ENCODE assay signal across 20 cellular contexts in the genomic region with DNA sequence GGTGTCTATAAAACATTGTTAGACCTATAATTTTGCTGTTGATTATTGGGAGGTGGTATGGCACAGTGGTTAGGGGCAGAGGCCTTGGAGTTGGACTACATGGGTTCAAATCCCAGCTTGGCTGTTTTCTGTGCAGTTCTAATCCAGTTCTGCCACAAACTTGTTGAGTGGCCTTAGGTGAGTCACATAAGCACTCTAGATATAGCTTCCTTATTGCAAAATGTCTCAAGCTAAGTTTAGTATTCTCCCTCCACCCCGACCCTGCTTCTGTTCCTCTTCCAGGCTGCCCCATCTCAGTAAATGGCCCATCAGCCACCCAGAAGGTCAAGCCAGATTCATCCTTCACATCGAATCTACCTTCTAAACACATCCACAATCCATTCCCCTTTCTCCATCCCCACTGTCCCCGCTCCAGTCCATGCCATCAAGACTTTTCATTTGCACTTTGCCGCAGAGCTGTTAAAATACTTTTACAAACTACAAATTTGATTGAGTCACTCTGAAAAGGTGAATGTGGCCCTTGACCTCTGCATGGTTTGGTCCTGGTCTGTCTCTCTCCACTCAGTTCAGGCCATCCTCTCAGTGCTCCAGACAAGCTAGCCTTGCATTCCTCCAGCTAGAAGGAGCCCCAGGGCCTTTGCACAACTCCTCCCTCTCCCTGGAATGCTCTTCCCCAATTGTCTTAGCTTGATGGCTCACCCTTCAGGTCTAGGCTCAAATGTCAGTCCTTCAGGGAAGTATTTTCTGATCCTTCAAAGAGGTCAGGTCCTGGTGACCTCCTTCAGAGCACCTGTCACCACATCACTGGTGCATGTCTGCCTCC. TPM values are rescaled to one million over a fixed set of nuclear protein-coding genes. Genes with fewer than 3 reads are reported as not detected.
DNase-seq lines count a peak whose midpoint lies in the region; ATAC-seq, FAIRE-seq and TF ChIP-seq lines count a peak whose summit lies in the region.
"Had no signal": no experiment of that assay in that cellular context is flagged by ENCODE, and none has a peak within 500 bp of the region (broad histone marks: within the 10 kb centered on the region; RNA-seq: fewer than 3 reads in every experiment).

No MANE protein-coding gene starts in this region.

- H3K36me3 Mint-ChIP-seq in WTC11, result peaks cover 4% of the 10 kb centered on the region

- peaks cover 6% of the 10 kb centered on the region for H3K4me1 Mint-ChIP-seq in WTC11

- RAD21 ChIA-PET in GM12878 (lab: Charles Lee; ENCODE audit: unreplicated experiment), result no interaction called here

- H3K4me1 ChIP-seq in cardiac muscle cell (ENCODE audit: low read depth), result no peaks in the 10 kb centered on the region
- H3K4me1 ChIP-seq in GM12878 (ENCODE audit: control insufficient read depth, insufficient read depth, low read length), result no peaks in the 10 kb centered on the region
- H3K4me1 ChIP-seq in lung (ENCODE audit: control insufficient read depth in 2 of 2, insufficient read depth in 2 of 2, low read length in 2 of 2), result no peaks in the 10 kb centered on the region

- H3K36me3 ChIP-seq in cardiac muscle cell (peaks cover 6% of the 10 kb centered on the region), GM12878 (ENCODE audit: control insufficient read depth in 2 of 2, insufficient read depth in 2 of 2, low read length in 1 of 2) (peaks cover 0 to 10% of the 10 kb centered on the region in 2 experiments; a peak in 3 of 4 replicates), lung (ENCODE audit: control insufficient read depth in 2 of 2, insufficient read depth in 2 of 2, low read length in 2 of 2) (peaks cover 8 to 36% of the 10 kb centered on the region in 2 donors)

- CTCF ChIA-PET in GM12878 (lab: Yijun Ruan, JAX) (interaction anchor here (0.6 to 1.6 kb wide), 4 partner anchors 9 to 15 kb away, joined by 3 to 5 read pairs (median 4); partner anchors contain the start of gene ALAD), WTC11 (lab: Charles Lee) (no interaction called here)

- TF ChIP-seq EP300 in GM12878 (IDR thresholded peaks at IDR 0.05; ENCODE audit: borderline replicate concordance in 1 of 2, control insufficient read depth in 1 of 2, low read depth in 2 of 2, low read length in 2 of 2), result no peak

- H2AFZ ChIP-seq in GM12878 (ENCODE audit: control insufficient read depth, low read depth, low read length), result no peak overlapping the region

- DNase-seq in cardiac muscle cell (ENCODE audit: low read depth in 1 of 2, low spot score in 1 of 2) (no peak), Right ventricle myocardium inferior (ENCODE audit: missing footprints) (no peak), GM12878 (ENCODE audit: low read depth, low spot score) (no peak), lung (ENCODE audit: low spot score) (no peak), WTC11 (ENCODE audit: low spot score) (no peak), DMS 273 (lab: John Stamatoyannopoulos, UW; ENCODE audit: unreplicated experiment) (no peak)
- no peak for DNase-seq in stimulated activated naive CD8-positive, alpha-beta T cell treated with anti-CD3 and anti-CD28 coated beads, Interleukin-15, Interleukin-2, amounts not matched to agents 100 U/mL and 50 U/mL, for 24 hours
- DNase-seq: activated CD4-positive, alpha-beta T cell treated with anti-CD3 and anti-CD28 coated beads for 48 hours; activated T-cell treated with anti-CD3 and anti-CD28 coated beads, Interleukin-2, amount 50 U/mL, for 4 hours; adrenal gland; Karpas-422; NCI-H1694; NCI-H524 treated with DMSO at 0.1 percent for 48 hours; RPMI8226 had no signal

- BruUV-seq in GM12878 (replicated peaks; lab: Mats Ljungman, UMichigan), result TSS peak; percentile 88

- ATAC-seq in Right ventricle myocardium inferior, result no peak
- ATAC-seq in GM12878, result no peak
- peak; percentile 53 for ATAC-seq in lung (ENCODE audit: insufficient read depth, low FRiP score)
- no peak for ATAC-seq in WTC11
- no peak for ATAC-seq in stimulated activated naive CD8-positive, alpha-beta T cell treated with anti-CD3 and anti-CD28 coated beads, Interleukin-15, Interleukin-2, amounts not matched to agents 100 U/mL and 50 U/mL, for 24 hours
- ATAC-seq in GM18505 (IDR thresholded peaks at IDR 0.05; ENCODE audit: unreplicated experiment), result no peak
- ATAC-seq: activated T-cell treated with anti-CD3 and anti-CD28 coated beads, Interleukin-2, amount 50 U/mL, for 4 hours had no signal

- WGBS in GM12878 (ENCODE audit: insufficient coverage, insufficient replicate concordance, low lambda C conversion rate, missing lambda C conversion rate), result 96% methylated on average over 4 of the region's 4 CpGs
- 82 to 83% methylated on average over 4 of the region's 4 CpGs for WGBS in lung, 2 donors

- TF ChIP-seq CTCF in cardiac muscle cell (IDR thresholded peaks at IDR 0.05; ENCODE audit: low read depth, low read length) (no peak), GM12878 (IDR thresholded peaks at IDR 0.05 in 2 of 3, conservative IDR thresholded peaks at IDR 0.05 in 1 of 3; ENCODE audit: control insufficient read depth in 2 of 3, extremely low read depth in 1 of 3, insufficient read depth in 1 of 3, low read depth in 3 of 3, low read length in 3 of 3) (no peak), lung (IDR thresholded peaks at IDR 0.05; ENCODE audit: control extremely low read depth, extremely low read depth) (no peak), WTC11 (IDR thresholded peaks at IDR 0.05) (no peak)

- intact Hi-C loops in Right ventricle myocardium inferior (cut with DNase I) (no loop called here), GM12878 (cut with micrococcal nuclease; ENCODE audit: unreplicated experiment) (no loop called here)

- TF ChIP-seq POLR2A in GM12878 (IDR thresholded peaks at IDR 0.05; ENCODE audit: low read depth, low read length), result no peak
- TF ChIP-seq POLR2A in GM18505 (IDR thresholded peaks at IDR 0.05; ENCODE audit: borderline replicate concordance, extremely low read depth, insufficient read depth, insufficient read length), result no peak

- no peak overlapping the region for H3K4me3 ChIP-seq in cardiac muscle cell
- H3K4me3 ChIP-seq in GM12878, result no peak overlapping the region
- H3K4me3 ChIP-seq in lung, result no peak overlapping the region
- H3K4me3 ChIP-seq: adrenal gland, thoracic aorta had no signal

- in situ Hi-C loops in GM12878 (cut with MboI), result no loop called here

- TF ChIP-seq RAD21 in GM12878 (IDR thresholded peaks at IDR 0.05; ENCODE audit: insufficient read depth, low read depth, low read length), result no peak

- H3K4me2 ChIP-seq in GM12878 (ENCODE audit: control insufficient read depth, insufficient read depth), result no peak overlapping the region

- no peak overlapping the region for H3K4me3 Mint-ChIP-seq in WTC11
- H3K4me3 Mint-ChIP-seq: activated T-cell treated with anti-CD3 and anti-CD28 coated beads, Interleukin-2, amount 50 U/mL, for 4 hours had no signal

- no peak overlapping the region for H3K27ac Mint-ChIP-seq in WTC11

- FAIRE-seq in GM12878 (lab: Jason Lieb, UNC), result no peak
- FAIRE-seq: GM18507, keratinocyte had no signal

- no peaks in the 10 kb centered on the region for H3K27me3 ChIP-seq in cardiac muscle cell
- H3K27me3 ChIP-seq in GM12878 (replicated peaks in 1 of 2; ENCODE audit: control insufficient read depth in 2 of 2, insufficient read depth in 2 of 2, low read length in 1 of 2), result no peaks in the 10 kb centered on the region
- no peaks in the 10 kb centered on the region for H3K27me3 ChIP-seq in lung (ENCODE audit: control insufficient read depth, insufficient read depth)
- H3K27me3 ChIP-seq: adrenal gland had no signal

- POLR2A ChIA-PET in GM12878 (lab: Charles Lee) (interaction anchor here (0.5 to 0.6 kb wide), 2 partner anchors 19 to 66 kb away, joined by 3 read pairs; no protein-coding TSS in a partner anchor), WTC11 (lab: Charles Lee) (no interaction called here)

- H3K27ac ChIP-seq in cardiac muscle cell, result peak overlapping the region; percentile 75
- no peak overlapping the region for H3K27ac ChIP-seq in GM12878 (ENCODE audit: control insufficient read depth, insufficient read depth)
- H3K27ac ChIP-seq in lung (ENCODE audit: low read depth in 1 of 2, low read length in 1 of 2), result peak overlapping the region in 1 of 2 donors; percentile 1
- H3K27ac ChIP-seq: HL-60, thoracic aorta had no signal

- no peaks in the 10 kb centered on the region for H3K9me3 ChIP-seq in cardiac muscle cell (ENCODE audit: low read depth)
- H3K9me3 ChIP-seq in GM12878 (replicated peaks; ENCODE audit: control insufficient read depth, insufficient read depth, low read length), result no peaks in the 10 kb centered on the region
- H3K9me3 ChIP-seq in lung (ENCODE audit: control insufficient read depth in 2 of 2, insufficient read depth in 1 of 2, low read length in 1 of 2), result no peaks in the 10 kb centered on the region
- H3K9me3 ChIP-seq: adrenal gland, thoracic aorta had no signal

- SMC1A ChIA-PET in GM12878 (lab: Charles Lee; ENCODE audit: uncharacterized antibody, unreplicated experiment), result interaction anchor here (1.1 to 1.3 kb wide), 2 partner anchors 9 to 11 kb away, joined by 3 read pairs; no protein-coding TSS in a partner anchor

- no peaks in the 10 kb centered on the region; the same call in 1 of the 2 replicates for H4K20me1 ChIP-seq in GM12878 (ENCODE audit: control insufficient read depth, insufficient read depth)

- H3K79me2 ChIP-seq in GM12878 (ENCODE audit: control insufficient read depth, insufficient read depth, low read length), result no peaks in the 10 kb centered on the region

- no peaks in the 10 kb centered on the region for H3K27me3 Mint-ChIP-seq in WTC11 (ENCODE audit: low read depth)

- H3K9me3 Mint-ChIP-seq in WTC11, result no peaks in the 10 kb centered on the region
- H3K9me3 Mint-ChIP-seq: activated T-cell treated with anti-CD3 and anti-CD28 coated beads, Interleukin-2, amount 50 U/mL, for 4 hours had no signal

- no peak overlapping the region for H3K9ac ChIP-seq in GM12878 (ENCODE audit: control insufficient read depth, insufficient read depth, low read length)

RNA-seq across cellular contexts. Expression of gene HDHD3, which starts 10.0 kb away (rescaled TPM):
- total RNA-seq in cardiac muscle cell, result 44.6 and 45.5 TPM in 2 replicates
- 28.4 and 32.1 TPM in 2 replicates for polyA plus RNA-seq in cardiac muscle cell
- total RNA-seq in Right ventricle myocardium inferior, result 10.5 TPM
- total RNA-seq in GM12878 (2013; cell fraction: nucleolus; rRNA removed), result 13.5 and 14.9 TPM in 2 replicates
- total RNA-seq in GM12878 (2014; rRNA removed), result 25.7 and 25.9 TPM in 2 replicates
- 12.1 and 12.4 TPM in 2 replicates for total RNA-seq in GM12878 (2014; rRNA removed; fragmentation: Illumina TruSeq; extraction: Trizol)
- 21.2 and 23.1 TPM in 2 replicates for total RNA-seq in GM12878 (2021)
- polyA plus RNA-seq in GM12878 (2011; ENCODE audit: low read depth), result 6.9 TPM
- polyA plus RNA-seq in GM12878 (2011; rRNA removed), result 9.6 and 16.5 TPM in 2 replicates
- polyA plus RNA-seq in GM12878 (2011; cell fraction: cytosol; rRNA removed), result 23.9 and 31.6 TPM in 2 replicates
- polyA plus RNA-seq in GM12878 (2011; cell fraction: nucleus; rRNA removed), result 17.6 TPM in 2 replicates
- 13.2 and 13.6 TPM in 2 replicates for polyA plus RNA-seq in GM12878 (2012)
- polyA plus RNA-seq in GM12878 (2014; fragmentation: Illumina TruSeq; extraction: Trizol), result 4.0 and 11.4 TPM in 2 replicates
- 1 to 10 TPM; 1.3 to 6.5 TPM for polyA plus RNA-seq in GM12878 (2014; fragmentation: Nextera tagmentation; extraction: Ambion mirVana)
- 29.4 and 29.9 TPM in 2 replicates for polyA plus RNA-seq in GM12878 (2014; rRNA removed)
- 10 to 100 TPM; 19.2 to 22.6 TPM for polyA plus RNA-seq in GM12878 (2016; fragmentation: Nextera tagmentation; extraction: Ambion mirVana)
- polyA minus RNA-seq in GM12878 (2011; rRNA and poly(A)+ RNA removed), result 11.0 and 17.0 TPM in 2 replicates
- polyA minus RNA-seq in GM12878 (2011; cell fraction: cytosol; rRNA and poly(A)+ RNA removed), result 7.1 and 7.7 TPM in 2 replicates
- polyA minus RNA-seq in GM12878 (2011; cell fraction: nucleus; rRNA and poly(A)+ RNA removed), result 9.7 and 13.7 TPM in 2 replicates
- total RNA-seq in lung, result 10 to 100 TPM; 17.0 to 20.9 TPM
- 10 to 100 TPM; 17.0 to 21.1 TPM for polyA plus RNA-seq in lung
- total RNA-seq in WTC11 (2021), result 15.7 to 17.2 TPM (median 16.6 TPM) in 3 replicates

RNA-seq across cellular contexts. Expression of gene ALAD, which starts 14.3 kb away (rescaled TPM):
- total RNA-seq in cardiac muscle cell (16.6 and 19.1 TPM in 2 replicates), Right ventricle myocardium inferior (136 TPM), GM12878 (2014; rRNA removed) (13.1 and 15.7 TPM in 2 replicates), GM12878 (2014; rRNA removed; fragmentation: Illumina TruSeq; extraction: Trizol) (10.3 and 11.9 TPM in 2 replicates), GM12878 (2021) (20.2 and 21.6 TPM in 2 replicates), lung (10 to 100 TPM; 30.5 to 41.3 TPM), WTC11 (2021) (14.7 to 15.9 TPM (median 15.5 TPM) in 3 replicates)
- polyA plus RNA-seq in cardiac muscle cell (17.3 and 20.3 TPM in 2 replicates), GM12878 (2011; rRNA removed) (8.1 and 10.7 TPM in 2 replicates), GM12878 (2014; fragmentation: Illumina TruSeq; extraction: Trizol) (18.0 and 20.4 TPM in 2 replicates), GM12878 (2014; fragmentation: Nextera tagmentation; extraction: Ambion mirVana) (1 to 10 TPM; 2.4 to 3.9 TPM), GM12878 (2014; rRNA removed) (15.7 and 18.2 TPM in 2 replicates), GM12878 (2016; fragmentation: Nextera tagmentation; extraction: Ambion mirVana) (10 to 100 TPM; 11.6 to 13.8 TPM), lung (10 to 100 TPM; 22.5 to 26.6 TPM)
- 34.6 and 46.8 TPM in 2 replicates for total RNA-seq in GM12878 (2013; cell fraction: nucleolus; rRNA removed)
- polyA plus RNA-seq in GM12878 (2011; ENCODE audit: low read depth), result 13.2 TPM
- polyA plus RNA-seq in GM12878 (2011; cell fraction: cytosol; rRNA removed), result 9.4 and 10.4 TPM in 2 replicates
- polyA plus RNA-seq in GM12878 (2011; cell fraction: nucleus; rRNA removed), result 31.0 and 32.1 TPM in 2 replicates
- polyA plus RNA-seq in GM12878 (2012), result 16.8 and 19.2 TPM in 2 replicates
- polyA minus RNA-seq in GM12878 (2011; rRNA and poly(A)+ RNA removed), result 9.1 and 17.1 TPM in 2 replicates
- polyA minus RNA-seq in GM12878 (2011; cell fraction: cytosol; rRNA and poly(A)+ RNA removed), result 3.6 TPM in 2 replicates
- 12.3 and 23.0 TPM in 2 replicates for polyA minus RNA-seq in GM12878 (2011; cell fraction: nucleus; rRNA and poly(A)+ RNA removed)

RNA-seq across cellular contexts. Expression of gene POLE3, which starts 23.7 kb away (rescaled TPM):
- total RNA-seq in cardiac muscle cell (36.5 TPM in 2 replicates), Right ventricle myocardium inferior (22.6 TPM), GM12878 (2014; rRNA removed) (75.9 and 90.5 TPM in 2 replicates), GM12878 (2014; rRNA removed; fragmentation: Illumina TruSeq; extraction: Trizol) (76.5 and 85.2 TPM in 2 replicates), GM12878 (2021) (58.3 and 59.0 TPM in 2 replicates), lung (10 to 100 TPM; 25.9 to 31.0 TPM), WTC11 (2021) (39.7 to 43.6 TPM (median 42.4 TPM) in 3 replicates)
- polyA plus RNA-seq in cardiac muscle cell (45.5 and 54.0 TPM in 2 replicates), GM12878 (2011; rRNA removed) (84.4 and 99.3 TPM in 2 replicates), GM12878 (2014; fragmentation: Illumina TruSeq; extraction: Trizol) (116 and 127 TPM in 2 replicates), GM12878 (2014; fragmentation: Nextera tagmentation; extraction: Ambion mirVana) (10 to 100 TPM; 40.8 to 65.9 TPM), GM12878 (2014; rRNA removed) (63.6 and 63.9 TPM in 2 replicates), GM12878 (2016; fragmentation: Nextera tagmentation; extraction: Ambion mirVana) (100 to 1,000 TPM in 1 of 2 experiments, 10 to 100 TPM in 1; 98.3 to 101 TPM), lung (10 to 100 TPM; 21.7 to 42.9 TPM)
- 15.4 and 16.1 TPM in 2 replicates for total RNA-seq in GM12878 (2013; cell fraction: nucleolus; rRNA removed)
- 41.6 TPM for polyA plus RNA-seq in GM12878 (2011; ENCODE audit: low read depth)
- polyA plus RNA-seq in GM12878 (2011; cell fraction: cytosol; rRNA removed), result 65.7 and 66.3 TPM in 2 replicates
- polyA plus RNA-seq in GM12878 (2011; cell fraction: nucleus; rRNA removed), result 29.5 and 36.3 TPM in 2 replicates
- 37.0 and 42.4 TPM in 2 replicates for polyA plus RNA-seq in GM12878 (2012)
- 35.8 and 39.2 TPM in 2 replicates for polyA minus RNA-seq in GM12878 (2011; rRNA and poly(A)+ RNA removed)
- polyA minus RNA-seq in GM12878 (2011; cell fraction: cytosol; rRNA and poly(A)+ RNA removed), result 11.5 and 14.5 TPM in 2 replicates
- polyA minus RNA-seq in GM12878 (2011; cell fraction: nucleus; rRNA and poly(A)+ RNA removed), result 12.2 and 18.4 TPM in 2 replicates

RNA-seq across cellular contexts. Expression of gene C9orf43, which starts 23.8 kb away (rescaled TPM):
- 0.42 and 2.3 TPM in 2 replicates for total RNA-seq in cardiac muscle cell
- 1.4 TPM in 1 of 2 replicates, not detected in the other for polyA plus RNA-seq in cardiac muscle cell
- 0.24 TPM for total RNA-seq in Right ventricle myocardium inferior
- total RNA-seq in GM12878 (2013; cell fraction: nucleolus; rRNA removed), result 0.86 and 1.8 TPM in 2 replicates
- total RNA-seq in GM12878 (2014; rRNA removed), result 0.65 and 0.68 TPM in 2 replicates
- 0.54 and 0.64 TPM in 2 replicates for total RNA-seq in GM12878 (2014; rRNA removed; fragmentation: Illumina TruSeq; extraction: Trizol)
- 0.35 and 0.56 TPM in 2 replicates for total RNA-seq in GM12878 (2021)
- polyA plus RNA-seq in GM12878 (2011; ENCODE audit: low read depth), result 0.20 TPM
- polyA plus RNA-seq in GM12878 (2011; rRNA removed), result 0.36 and 0.62 TPM in 2 replicates
- 0.33 and 0.45 TPM in 2 replicates for polyA plus RNA-seq in GM12878 (2011; cell fraction: cytosol; rRNA removed)
- polyA plus RNA-seq in GM12878 (2011; cell fraction: nucleus; rRNA removed), result 0.51 and 0.59 TPM in 2 replicates
- polyA plus RNA-seq in GM12878 (2012), result 0.65 and 0.73 TPM in 2 replicates
- 0.68 and 0.87 TPM in 2 replicates for polyA plus RNA-seq in GM12878 (2014; fragmentation: Illumina TruSeq; extraction: Trizol)
- polyA plus RNA-seq in GM12878 (2014; fragmentation: Nextera tagmentation; extraction: Ambion mirVana), result under 1 TPM; 0.23 to 0.51 TPM
- polyA plus RNA-seq in GM12878 (2014; rRNA removed), result 0.74 and 0.79 TPM in 2 replicates
- under 1 TPM; 0.08 to 0.31 TPM for polyA plus RNA-seq in GM12878 (2016; fragmentation: Nextera tagmentation; extraction: Ambion mirVana)
- polyA minus RNA-seq in GM12878 (2011; rRNA and poly(A)+ RNA removed), result 1.2 TPM in 2 replicates
- polyA minus RNA-seq in GM12878 (2011; cell fraction: cytosol; rRNA and poly(A)+ RNA removed), result 0.42 TPM in 1 of 2 replicates, not detected in the other
- 1.3 and 2.5 TPM in 2 replicates for polyA minus RNA-seq in GM12878 (2011; cell fraction: nucleus; rRNA and poly(A)+ RNA removed)
- 1 to 10 TPM in 1 of 2 donors, under 1 TPM in 1; 0.74 to 1.2 TPM for total RNA-seq in lung
- polyA plus RNA-seq in lung, result under 1 TPM; 0.27 to 0.28 TPM
- total RNA-seq in WTC11 (2021), result 0.28 to 0.46 TPM (median 0.30 TPM) in 3 replicates
- total RNA-seq: epithelial cell of proximal tubule had no signal

RNA-seq across cellular contexts. Expression of gene BSPRY, which starts 37.4 kb away (rescaled TPM):
- total RNA-seq in cardiac muscle cell, result 0.32 and 1.2 TPM in 2 replicates
- polyA plus RNA-seq in cardiac muscle cell, result 0.93 and 2.1 TPM in 2 replicates
- total RNA-seq in Right ventricle myocardium inferior, result 0.35 TPM
- total RNA-seq in GM12878 (2013; cell fraction: nucleolus; rRNA removed), result 0.22 and 0.92 TPM in 2 replicates
- total RNA-seq in GM12878 (2014; rRNA removed), result 6.3 and 6.5 TPM in 2 replicates
- total RNA-seq in GM12878 (2014; rRNA removed; fragmentation: Illumina TruSeq; extraction: Trizol), result 3.3 and 3.8 TPM in 2 replicates
- 5.6 and 6.0 TPM in 2 replicates for total RNA-seq in GM12878 (2021)
- polyA plus RNA-seq in GM12878 (2011; ENCODE audit: low read depth), result 0.87 TPM
- 0.40 and 0.45 TPM in 2 replicates for polyA plus RNA-seq in GM12878 (2011; rRNA removed)
- 0.53 and 0.55 TPM in 2 replicates for polyA plus RNA-seq in GM12878 (2011; cell fraction: cytosol; rRNA removed)
- 0.38 and 0.64 TPM in 2 replicates for polyA plus RNA-seq in GM12878 (2011; cell fraction: nucleus; rRNA removed)
- 1.0 and 1.9 TPM in 2 replicates for polyA plus RNA-seq in GM12878 (2012)
- polyA plus RNA-seq in GM12878 (2014; fragmentation: Illumina TruSeq; extraction: Trizol), result 2.7 and 4.4 TPM in 2 replicates
- 1 to 10 TPM in 1 of 2 experiments, under 1 TPM in 1; 1.00 to 1.5 TPM for polyA plus RNA-seq in GM12878 (2014; fragmentation: Nextera tagmentation; extraction: Ambion mirVana)
- 6.1 and 6.3 TPM in 2 replicates for polyA plus RNA-seq in GM12878 (2014; rRNA removed)
- 1 to 10 TPM; 4.0 to 4.1 TPM for polyA plus RNA-seq in GM12878 (2016; fragmentation: Nextera tagmentation; extraction: Ambion mirVana)
- polyA minus RNA-seq in GM12878 (2011; rRNA and poly(A)+ RNA removed), result 0.44 and 0.98 TPM in 2 replicates
- not detected in 2 replicates for polyA minus RNA-seq in GM12878 (2011; cell fraction: cytosol; rRNA and poly(A)+ RNA removed)
- polyA minus RNA-seq in GM12878 (2011; cell fraction: nucleus; rRNA and poly(A)+ RNA removed), result 0.19 and 0.24 TPM in 2 replicates
- 10 to 100 TPM in 1 of 2 donors, 1 to 10 TPM in 1; 8.8 to 12.7 TPM for total RNA-seq in lung
- 10 to 100 TPM in 1 of 2 donors, 1 to 10 TPM in 1; 9.2 to 12.7 TPM for polyA plus RNA-seq in lung
- total RNA-seq in WTC11 (2021), result 6.4 to 8.0 TPM (median 7.2 TPM) in 3 replicates
